8 cellular contexts compared by ENCODE assay signal in genomic region chr13:114067886-114068722, GRCh38.
DNase-seq lines count a peak whose midpoint lies in the region; ATAC-seq, FAIRE-seq and TF ChIP-seq lines count a peak whose summit lies in the region.

No MANE protein-coding gene starts in this region.

- H3K27ac Mint-ChIP-seq in nephron progenitor cell, result peak overlapping the region; percentile 95

- peak overlapping the region; percentile 77 for H3K18ac ChIP-seq in IMR-90 (ENCODE audit: low read depth, low read length)

- peaks cover 10% of the 10 kb centered on the region for H3K36me3 Mint-ChIP-seq in nephron progenitor cell (ENCODE audit: low read depth)

- H2AFZ ChIP-seq in IMR-90 (replicated peaks; ENCODE audit: low read length, poor library complexity), result no peak overlapping the region

- peaks cover 21% of the 10 kb centered on the region for H3K36me3 ChIP-seq in IMR-90 (ENCODE audit: control insufficient read depth, insufficient read depth, low read length)

- peaks cover 68% of the 10 kb centered on the region for H3K4me1 Mint-ChIP-seq in nephron progenitor cell

- CTCF ChIA-PET in IMR-90 (lab: Yijun Ruan, JAX), result no interaction called here

- FAIRE-seq in frontal cortex (lab: Jason Lieb, UNC), result no peak

- H3K23ac ChIP-seq in IMR-90 (ENCODE audit: low read depth, low read length), result peak overlapping the region; percentile 88

- H3K14ac ChIP-seq in IMR-90 (replicated peaks; ENCODE audit: low read depth, low read length), result peak overlapping the region; percentile 89

- H4K20me1 ChIP-seq in IMR-90 (ENCODE audit: insufficient read depth, low read length), result peaks cover 15% of the 10 kb centered on the region

- dilution Hi-C loops in IMR-90 (cut with HindIII; ENCODE audit: low sequenced_read_pairs, unreplicated experiment), result no loop called here

- peaks cover 4% of the 10 kb centered on the region for H3K9me3 Mint-ChIP-seq in nephron progenitor cell

- DNase-seq in IMR-90 (no peak), nephron progenitor cell (no peak), frontal cortex (ENCODE audit: low spot score in 2 of 2) (no peak), kidney tubule cell (ENCODE audit: low spot score) (no peak), NCI-H510A (lab: John Stamatoyannopoulos, UW) (no peak), lower leg skin (ENCODE audit: low spot score in 2 of 2) (no peak)

- H4K5ac ChIP-seq in IMR-90 (ENCODE audit: low read depth, low read length), result peak overlapping the region; percentile 31

- peak overlapping the region; percentile 86 for H4K91ac ChIP-seq in IMR-90 (ENCODE audit: insufficient read depth, low read depth, low read length)

- WGBS in IMR-90 (ENCODE audit: extremely low coverage in 2 of 2, insufficient read length in 1 of 2), 2 experiments, result 94% methylated on average over 9 of the region's 24 CpGs; no CpG with 5 or more reads in 1 of the 2 experiments
- 57 to 77% (median 61%) methylated on average over 24 of the region's 24 CpGs for WGBS in adipose tissue, 3 donors
- WGBS in lower leg skin, 2 donors, result 73 to 84% methylated on average over 24 of the region's 24 CpGs

- intact Hi-C loops in IMR-90 (cut with micrococcal nuclease) (no loop called here), lower leg skin (cut with DNase I; ENCODE audit: low total_unique reads) (no loop called here)

- peak overlapping the region; percentile 88 for H2BK15ac ChIP-seq in IMR-90 (ENCODE audit: low read depth, low read length)

- no peak overlapping the region for H3K4me3 Mint-ChIP-seq in nephron progenitor cell

- peaks cover 8% of the 10 kb centered on the region for H3K27me3 Mint-ChIP-seq in nephron progenitor cell (ENCODE audit: low read depth, poor library complexity)

- H3K4me2 ChIP-seq in IMR-90 (ENCODE audit: low read depth, low read length), result no peak overlapping the region

- peak overlapping the region; percentile 98 for H3K27ac ChIP-seq in IMR-90 (ENCODE audit: insufficient read depth, low read length)
- peak overlapping the region; percentile 56 for H3K27ac ChIP-seq in adipose tissue (ENCODE audit: low read depth, low read length)

- no peak for TF ChIP-seq CTCF in IMR-90 (conservative IDR thresholded peaks at IDR 0.05; ENCODE audit: low read depth, low read length)
- no peak for TF ChIP-seq CTCF in nephron progenitor cell (IDR thresholded peaks at IDR 0.05)
- no peak for TF ChIP-seq CTCF in lower leg skin (IDR thresholded peaks at IDR 0.05)

- peaks cover 10% of the 10 kb centered on the region for H3K9me1 ChIP-seq in IMR-90 (ENCODE audit: insufficient read depth, low read length)

- ATAC-seq in GM19324 (IDR thresholded peaks at IDR 0.05; ENCODE audit: low FRiP score, unreplicated experiment) (peak; percentile 59), IMR-90 (ENCODE audit: low read depth) (no peak)

- H3K4me3 ChIP-seq in IMR-90 (ENCODE audit: insufficient read depth, low read depth, low read length), result no peak overlapping the region
- no peak overlapping the region for H3K4me3 ChIP-seq in lower leg skin (ENCODE audit: low read depth, poor library complexity, severe bottlenecking)

- BruUV-seq in IMR-90 (replicated peaks; lab: Mats Ljungman, UMichigan), result no TSS peak

- peak overlapping the region; percentile 53 for H2BK5ac ChIP-seq in IMR-90 (ENCODE audit: low read depth, low read length, poor library complexity, severe bottlenecking)

- peak overlapping the region; percentile 69 for H2AK5ac ChIP-seq in IMR-90 (ENCODE audit: low read depth, low read length)

- peak overlapping the region; percentile 69 for H3K9ac ChIP-seq in IMR-90 (ENCODE audit: low read depth, low read length)

- peak overlapping the region; percentile 84 for H2BK120ac ChIP-seq in IMR-90 (ENCODE audit: low read depth, low read length)

- H3K9me3 ChIP-seq in IMR-90 (ENCODE audit: control insufficient read depth, insufficient read depth, low read length), result no peaks in the 10 kb centered on the region

- peak overlapping the region; percentile 20 for H2AK9ac ChIP-seq in IMR-90 (replicated peaks; ENCODE audit: low read depth, low read length, poor library complexity)

- TF ChIP-seq POLR2A in IMR-90 (IDR thresholded peaks at IDR 0.05; ENCODE audit: low read depth, low read length) (no peak), lower leg skin (IDR thresholded peaks at IDR 0.05) (no peak)

- no peak for TF ChIP-seq RAD21 in IMR-90 (IDR thresholded peaks at IDR 0.05; ENCODE audit: low read length)

- peak overlapping the region; percentile 21 to 78 for H4K8ac ChIP-seq in IMR-90 (ENCODE audit: low read depth in 2 of 2, low read length in 2 of 2)

- peaks cover 23 to 71% of the 10 kb centered on the region in 2 experiments for H3K79me1 ChIP-seq in IMR-90 (ENCODE audit: low read depth in 1 of 2, low read length in 2 of 2)

- H2BK20ac ChIP-seq in IMR-90 (ENCODE audit: low read depth, low read length), result peak overlapping the region; percentile 75

- in situ Hi-C loops in IMR-90 (cut with MboI; ENCODE audit: low sequenced_read_pairs), result loop anchor here (5.0 kb wide), 1 partner anchor 64 kb away; the partner anchor contains the start of gene RASA3

- no peaks in the 10 kb centered on the region for H3K27me3 ChIP-seq in IMR-90 (ENCODE audit: control insufficient read depth, insufficient read depth, low read length)

- POLR2A ChIA-PET in IMR-90 (lab: Charles Lee; ENCODE audit: unreplicated experiment), result no interaction called here

- H3K4me1 ChIP-seq in IMR-90 (ENCODE audit: control insufficient read depth, insufficient read depth, low read length), result peaks cover 51% of the 10 kb centered on the region

- H3K56ac ChIP-seq in IMR-90 (ENCODE audit: extremely low read depth, insufficient read depth, low read length), result peak overlapping the region; percentile 73

- peak overlapping the region; percentile 78 for H3K4ac ChIP-seq in IMR-90 (ENCODE audit: low read depth, low read length)

TF ChIP-seq in IMR-90, 13 proteins besides CTCF, POLR2A, EP300 and RAD21:
- TF ChIP-seq USF2 (IDR thresholded peaks at IDR 0.05; ENCODE audit: low read depth, low read length) (no peak), CHD1 (IDR thresholded peaks at IDR 0.05; ENCODE audit: low read depth, low read length) (no peak)
